ENCODE assay signal across 27 cellular contexts in genomic region chr12:70249903-70250302, GRCh38.
"Had no signal": no experiment of that assay in that cellular context is flagged by ENCODE, and none has a peak within 500 bp of the region (broad histone marks: within the 10 kb centered on the region; RNA-seq: fewer than 3 reads in every experiment).

No MANE protein-coding gene starts in this region.

- H3K27me3 Mint-ChIP-seq: dendritic cell treated with granulocyte-macrophage colony-stimulating factor and Interleukin-4, amounts not matched to agents 40 ng/mL and 50 ng/mL, for 4 days; effector memory CD8-positive, alpha-beta T cell; naive thymus-derived CD4-positive, alpha-beta T cell; stimulated activated naive B cell treated with anti-CD40 and anti-IgM and Interleukin-4, amounts not matched to agents 10 μg/mL and 1 μg/mL and 100 μg/mL, for 72 hours; stimulated activated naive CD8-positive, alpha-beta T cell treated with anti-CD3 and anti-CD28 coated beads, Interleukin-15, amount 100 ng/mL, for 72 hours had no signal

- H3K4me3 Mint-ChIP-seq: dendritic cell treated with granulocyte-macrophage colony-stimulating factor and Interleukin-4, amounts not matched to agents 40 ng/mL and 50 ng/mL, for 4 days; effector memory CD8-positive, alpha-beta T cell; nephron progenitor cell; stimulated activated naive B cell treated with anti-CD40 and anti-IgM and Interleukin-4, amounts not matched to agents 10 μg/mL and 1 μg/mL and 100 μg/mL, for 72 hours; stimulated activated naive CD8-positive, alpha-beta T cell treated with anti-CD3 and anti-CD28 coated beads, Interleukin-15, amount 100 ng/mL, for 72 hours had no signal

- H3K9me3 Mint-ChIP-seq: dendritic cell treated with granulocyte-macrophage colony-stimulating factor and Interleukin-4, amounts not matched to agents 40 ng/mL and 50 ng/mL, for 4 days; effector memory CD8-positive, alpha-beta T cell; naive thymus-derived CD4-positive, alpha-beta T cell; nephron progenitor cell; stimulated activated naive B cell treated with anti-CD40 and anti-IgM and Interleukin-4, amounts not matched to agents 10 μg/mL and 1 μg/mL and 100 μg/mL, for 72 hours; stimulated activated naive CD8-positive, alpha-beta T cell treated with anti-CD3 and anti-CD28 coated beads, Interleukin-15, amount 100 ng/mL, for 72 hours had no signal

- FAIRE-seq: kidney had no signal

- H3K27ac Mint-ChIP-seq: dendritic cell treated with granulocyte-macrophage colony-stimulating factor and Interleukin-4, amounts not matched to agents 40 ng/mL and 50 ng/mL, for 4 days; nephron progenitor cell; stimulated activated naive B cell treated with anti-CD40 and anti-IgM and Interleukin-4, amounts not matched to agents 10 μg/mL and 1 μg/mL and 100 μg/mL, for 72 hours had no signal

- H3K4me1 ChIP-seq: prostate gland had no signal

- H3K36me3 ChIP-seq: esophagus muscularis mucosa, gastroesophageal sphincter, left ventricle myocardium inferior, prostate gland, right lobe of liver, tibial nerve, upper lobe of right lung, vagina had no signal

- H3K4me3 ChIP-seq: esophagus muscularis mucosa, gastroesophageal sphincter, left ventricle myocardium inferior, lung, prostate gland, right lobe of liver, spleen, testis, tibial nerve, upper lobe of right lung, vagina had no signal

- ATAC-seq: effector memory CD8-positive, alpha-beta T cell; gastroesophageal sphincter; left cardiac atrium; naive thymus-derived CD4-positive, alpha-beta T cell; right lobe of liver; stimulated activated naive B cell treated with anti-CD40 and anti-IgM and Interleukin-4, amounts not matched to agents 10 μg/mL and 1 μg/mL and 100 μg/mL, for 72 hours; stimulated activated naive CD8-positive, alpha-beta T cell treated with anti-CD3 and anti-CD28 coated beads, Interleukin-15, amount 100 ng/mL, for 72 hours; upper lobe of right lung had no signal

- H3K9me3 ChIP-seq: esophagus muscularis mucosa, gastroesophageal sphincter, left ventricle myocardium inferior, prostate gland, right lobe of liver, spleen, testis, tibial nerve, upper lobe of right lung, vagina had no signal

- DNase-seq: effector memory CD8-positive, alpha-beta T cell; glutamatergic neuron; kidney; left cardiac atrium; left ventricle myocardium inferior; mesendoderm; naive thymus-derived CD4-positive, alpha-beta T cell; nephron progenitor cell; retina; right lobe of liver; spleen; stimulated activated CD4-positive, alpha-beta T cell treated with anti-CD3 and anti-CD28 coated beads, Interleukin-15, amount 100 ng/mL, for 24 hours; stimulated activated CD4-positive, alpha-beta T cell treated with anti-CD3 and anti-CD28 coated beads, Interleukin-1b, Interleukin-23, amount 100 ng/mL, for 48 hours; stimulated activated CD4-positive, alpha-beta T cell treated with anti-CD3 and anti-CD28 coated beads, Interleukin-4, amount 100 ng/mL, for 24 hours; stimulated activated naive B cell treated with anti-CD40 and anti-IgM and Interleukin-4, amounts not matched to agents 10 μg/mL and 1 μg/mL and 100 μg/mL, for 72 hours; stimulated activated naive CD8-positive, alpha-beta T cell treated with anti-CD3 and anti-CD28 coated beads, Interleukin-15, amount 100 ng/mL, for 72 hours; testis; upper lobe of right lung had no signal

- H3K27ac ChIP-seq: epithelial cell of prostate, esophagus muscularis mucosa, gastroesophageal sphincter, left ventricle myocardium inferior, parathyroid adenoma, prostate gland, right lobe of liver, spleen, testis, tibial nerve, upper lobe of right lung, vagina had no signal

- H3K9ac ChIP-seq: parathyroid adenoma had no signal

- H3K27me3 ChIP-seq: esophagus muscularis mucosa, gastroesophageal sphincter, right lobe of liver, spleen, testis, tibial nerve, upper lobe of right lung, vagina had no signal
